Comparison of ENCODE assay signal across 16 cellular contexts in the genomic region with DNA sequence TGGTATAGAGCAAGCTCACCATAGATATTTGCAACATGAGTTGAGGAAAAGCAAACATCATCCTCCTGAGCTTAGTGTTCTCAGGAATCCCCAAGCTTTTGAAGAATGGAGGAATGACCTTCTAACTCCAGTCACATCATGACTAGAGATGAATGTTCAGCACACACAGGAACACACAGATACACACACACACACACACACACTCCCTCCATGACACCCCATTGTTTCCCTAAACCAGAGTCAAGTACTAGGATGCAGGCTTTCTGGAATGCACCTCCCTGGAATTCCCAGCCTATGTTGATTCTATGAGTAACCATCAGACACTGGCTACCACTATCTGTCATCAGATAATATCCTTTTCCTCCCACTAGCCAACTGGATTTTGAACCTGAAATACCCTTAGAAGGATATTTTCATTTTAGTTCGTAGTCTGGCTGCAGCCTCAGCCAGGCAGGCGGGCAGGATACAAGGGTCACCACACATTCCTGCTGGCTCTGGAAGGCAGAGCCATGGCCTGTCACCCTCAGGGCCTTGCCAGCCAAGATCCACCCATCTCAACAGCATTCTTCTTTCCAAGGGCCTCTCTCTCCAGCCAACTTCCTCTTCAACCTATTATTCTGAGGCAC.
A peak's percentile ranks its signal among the peaks of the same experiment; 100 is the strongest.
DNase-seq lines count a peak whose midpoint lies in the region; ATAC-seq, FAIRE-seq and TF ChIP-seq lines count a peak whose summit lies in the region.
"Had no signal": no experiment of that assay in that cellular context is flagged by ENCODE, and none has a peak within 500 bp of the region (broad histone marks: within the 10 kb centered on the region; RNA-seq: fewer than 3 reads in every experiment).

No MANE protein-coding gene starts in this region.

- no peak overlapping the region for H3K4ac ChIP-seq in IMR-90 (ENCODE audit: low read depth, low read length)

- TF ChIP-seq RAD21 in A549 (conservative IDR thresholded peaks at IDR 0.05 in 1 of 2, IDR thresholded peaks at IDR 0.05 in 1 of 2): peak in 1 of 2 experiments; percentile 35; a peak in 1 of 5 replicates
- TF ChIP-seq RAD21 in IMR-90 (IDR thresholded peaks at IDR 0.05; ENCODE audit: low read length): no peak

- H4K20me1 ChIP-seq in IMR-90 (ENCODE audit: insufficient read depth, low read length): no peaks in the 10 kb centered on the region

- no peak overlapping the region for H4K5ac ChIP-seq in IMR-90 (ENCODE audit: low read depth, low read length)

- no peak for FAIRE-seq in A549 (lab: Jason Lieb, UNC)
- FAIRE-seq: GM12878, islet of Langerhans had no signal

- peak overlapping the region; percentile 61 for H3K4me2 ChIP-seq in A549
- no peak overlapping the region for H3K4me2 ChIP-seq in IMR-90 (ENCODE audit: low read depth, low read length)

- H4K91ac ChIP-seq in IMR-90 (ENCODE audit: insufficient read depth, low read depth, low read length): no peak overlapping the region

- ATAC-seq in A549 (peak; percentile 96 to 97), IMR-90 (ENCODE audit: low read depth) (no peak), lower lobe of right lung (peak; percentile 27 to 61), HG03571 (IDR thresholded peaks at IDR 0.05; ENCODE audit: unreplicated experiment) (no peak)
- ATAC-seq: activated CD8-positive, alpha-beta memory T cell treated with anti-CD3 and anti-CD28 coated beads, Interleukin-2, amount 10 ng/mL, durations not matched to agents 7 days and 5 days; GM12878 had no signal

- in situ Hi-C loops in IMR-90 (cut with MboI; ENCODE audit: low sequenced_read_pairs): no loop called here

- no peaks in the 10 kb centered on the region for H3K36me3 ChIP-seq in IMR-90 (ENCODE audit: control insufficient read depth, insufficient read depth, low read length)
- H3K36me3 ChIP-seq in lower lobe of right lung: no peaks in the 10 kb centered on the region

- H3K23ac ChIP-seq in IMR-90 (ENCODE audit: low read depth, low read length): no peak overlapping the region

- 0% methylated on average over 2 of the region's 2 CpGs for WGBS in A549 (ENCODE audit: missing lambda C conversion rate)
- WGBS in IMR-90 (ENCODE audit: extremely low coverage in 2 of 2, insufficient read length in 1 of 2), 2 experiments: 20% methylated on average over 1 of the region's 2 CpGs; no CpG with 5 or more reads in 1 of the 2 experiments

- H3K9me3 ChIP-seq in A549 (no peaks in the 10 kb centered on the region), IMR-90 (ENCODE audit: control insufficient read depth, insufficient read depth, low read length) (0 out of 2 replicates have a peak, but pooled peaks cover 2% of the 10 kb centered on the region), lower lobe of right lung (no peaks in the 10 kb centered on the region)

- H3K14ac ChIP-seq in IMR-90 (replicated peaks; ENCODE audit: low read depth, low read length): no peak overlapping the region

- CTCF ChIA-PET in A549 (lab: Yijun Ruan, JAX): interaction anchor here (0.6 kb wide), 1 partner anchor 729 kb away, joined by 3 read pairs; no protein-coding TSS in a partner anchor
- CTCF ChIA-PET in IMR-90 (lab: Yijun Ruan, JAX): interaction anchor here (1.1 kb wide), 1 partner anchor 16 kb away, joined by 3 read pairs; no protein-coding TSS in a partner anchor

- H2BK5ac ChIP-seq in IMR-90 (ENCODE audit: low read depth, low read length, poor library complexity, severe bottlenecking): no peak overlapping the region

- dilution Hi-C loops in IMR-90 (cut with HindIII; ENCODE audit: low sequenced_read_pairs, unreplicated experiment): no loop called here

- H3K79me1 ChIP-seq in IMR-90 (ENCODE audit: low read depth in 1 of 2, low read length in 2 of 2): no peaks in the 10 kb centered on the region

- H2BK20ac ChIP-seq in IMR-90 (ENCODE audit: low read depth, low read length): no peak overlapping the region

- DNase-seq in A549 (ENCODE audit: low read depth in 1 of 2, low spot score in 1 of 2) (peak; percentile 40 to 90), IMR-90 (peak; percentile 25), coronary artery (ENCODE audit: low spot score) (no peak), lower lobe of right lung (no peak), NOMO-1 treated with dmso at 0.1 percent for 144 hours (lab: John Stamatoyannopoulos, UW; ENCODE audit: unreplicated experiment) (no peak), RPMI8226 (no peak), posterior cingulate gyrus (no peak)
- DNase-seq: activated CD8-positive, alpha-beta memory T cell treated with anti-CD3 and anti-CD28 coated beads, Interleukin-2, amount 10 ng/mL, durations not matched to agents 7 days and 5 days; C1 segment of cervical spinal cord; cerebellar nuclear complex; NCI-H1105; SW 1271 had no signal

- H3K4me1 ChIP-seq in A549 (peaks cover 31% of the 10 kb centered on the region), IMR-90 (ENCODE audit: control insufficient read depth, insufficient read depth, low read length) (no peaks in the 10 kb centered on the region), lower lobe of right lung (peaks cover 5% of the 10 kb centered on the region)

- no peak overlapping the region for H2AK5ac ChIP-seq in IMR-90 (ENCODE audit: low read depth, low read length)

- TF ChIP-seq EP300 in A549 (IDR thresholded peaks at IDR 0.05): peak; percentile 18 to 61; a peak in 2 of 5 replicates

- H3K9me1 ChIP-seq in IMR-90 (ENCODE audit: insufficient read depth, low read length): no peaks in the 10 kb centered on the region

- TF ChIP-seq CTCF in A549 (IDR thresholded peaks at IDR 0.05) (no peak), IMR-90 (conservative IDR thresholded peaks at IDR 0.05; ENCODE audit: low read depth, low read length) (no peak), coronary artery (IDR thresholded peaks at IDR 0.05) (no peak), lower lobe of right lung (IDR thresholded peaks at IDR 0.05) (no peak)

- POLR2A ChIA-PET in A549 (lab: Yijun Ruan, JAX) (interaction anchor here (0.7 to 0.9 kb wide), 2 partner anchors 97 to 161 kb away, joined by 3 to 4 read pairs; no protein-coding TSS in a partner anchor), IMR-90 (lab: Charles Lee; ENCODE audit: unreplicated experiment) (no interaction called here)

- no peak overlapping the region for H2AK9ac ChIP-seq in IMR-90 (replicated peaks; ENCODE audit: low read depth, low read length, poor library complexity)

- intact Hi-C loops in IMR-90 (cut with micrococcal nuclease): no loop called here
- intact Hi-C loops in lower lobe of right lung (cut with DNase I): no loop called here
- intact Hi-C loops in posterior cingulate gyrus (cut with DNase I): no loop called here

- no peak overlapping the region for H3K9ac ChIP-seq in IMR-90 (ENCODE audit: low read depth, low read length)

- H2AFZ ChIP-seq in IMR-90 (replicated peaks; ENCODE audit: low read length, poor library complexity): no peak overlapping the region

- no peak overlapping the region for H2BK15ac ChIP-seq in IMR-90 (ENCODE audit: low read depth, low read length)

- H2BK120ac ChIP-seq in IMR-90 (ENCODE audit: low read depth, low read length): no peak overlapping the region

- H4K8ac ChIP-seq in IMR-90 (ENCODE audit: low read depth in 2 of 2, low read length in 2 of 2): no peak overlapping the region

- H3K56ac ChIP-seq in IMR-90 (ENCODE audit: extremely low read depth, insufficient read depth, low read length): no peak overlapping the region

- H3K4me3 ChIP-seq in A549 (no peak overlapping the region; the same call in 2 of the 3 replicates), IMR-90 (ENCODE audit: insufficient read depth, low read depth, low read length) (no peak overlapping the region), coronary artery (no peak overlapping the region), lower lobe of right lung (no peak overlapping the region)
- H3K4me3 ChIP-seq: GM12878, skin epidermis had no signal

- no TSS peak for BruUV-seq in IMR-90 (replicated peaks; lab: Mats Ljungman, UMichigan)

- H3K27ac ChIP-seq in A549: peak overlapping the region; percentile 69 to 73
- H3K27ac ChIP-seq in IMR-90 (ENCODE audit: insufficient read depth, low read length): no peak overlapping the region
- H3K27ac ChIP-seq in coronary artery: peak overlapping the region; percentile 34 to 79
- H3K27ac ChIP-seq in lower lobe of right lung: no peak overlapping the region
- H3K27ac ChIP-seq: skin epidermis had no signal

- H3K27me3 ChIP-seq in IMR-90 (ENCODE audit: control insufficient read depth, insufficient read depth, low read length): no peaks in the 10 kb centered on the region
- no peaks in the 10 kb centered on the region for H3K27me3 ChIP-seq in lower lobe of right lung (ENCODE audit: low read depth)

- TF ChIP-seq POLR2A in A549 (IDR thresholded peaks at IDR 0.05; ENCODE audit: low read length): no peak
- TF ChIP-seq POLR2A in IMR-90 (IDR thresholded peaks at IDR 0.05; ENCODE audit: low read depth, low read length): no peak

- no peak overlapping the region for H3K18ac ChIP-seq in IMR-90 (ENCODE audit: low read depth, low read length)

TF ChIP-seq in A549, 52 proteins besides CTCF, POLR2A, EP300 and RAD21 (continues in another document):
- TF ChIP-seq ESRRA (IDR thresholded peaks at IDR 0.05; ENCODE audit: borderline replicate concordance, low read length): no peak
- no peak for TF ChIP-seq RARB (CRISPR knock-in tag; IDR thresholded peaks at IDR 0.05)
- no peak for TF ChIP-seq TFCP2L1 (CRISPR knock-in tag; IDR thresholded peaks at IDR 0.05)
- no peak for TF ChIP-seq RCOR1 (IDR thresholded peaks at IDR 0.05; ENCODE audit: low read depth, low read length)
- TF ChIP-seq SMC3 (IDR thresholded peaks at IDR 0.05): no peak

TF ChIP-seq in IMR-90, 13 proteins besides CTCF, POLR2A, EP300 and RAD21:
- no peak for TF ChIP-seq FOS (IDR thresholded peaks at IDR 0.05; ENCODE audit: low read depth, low read length)
- TF ChIP-seq MXI1 (IDR thresholded peaks at IDR 0.05; ENCODE audit: borderline replicate concordance, low read depth, low read length): no peak
TF ChIP-seq in IMR-90: peak in this region for 0.

Comparison
In these comparisons a context has a peak if more than half of its experiments do, and no peak if none do; other contexts are left out.
1. ATAC-seq: peak in A549 (2 of 2) and lower lobe of right lung (2 of 2); none in IMR-90 (single experiment) and HG03571 (single experiment).
2. DNase-seq: peak in A549 (2 of 2) and IMR-90 (single experiment); none in coronary artery (single experiment), lower lobe of right lung (single experiment), NOMO-1 treated with dmso at 0.1 percent for 144 hours (single experiment), RPMI8226 (single experiment) and posterior cingulate gyrus (0 of 10).
3. H3K27ac ChIP-seq: peak in A549 (2 of 2) and coronary artery (2 of 2); none in IMR-90 (single experiment) and lower lobe of right lung (single experiment).